Comparison of ENCODE assay signal across 9 cellular contexts in genomic region chr6:128239898-128240509, GRCh38.
DNase-seq lines count a peak whose midpoint lies in the region; ATAC-seq lines count a peak whose summit lies in the region.
"Had no signal": no experiment of that assay in that cellular context is flagged by ENCODE, and none has a peak within 500 bp of the region (broad histone marks: within the 10 kb centered on the region; RNA-seq: fewer than 3 reads in every experiment).

No MANE protein-coding gene starts in this region.

- H3K27me3 Mint-ChIP-seq in naive B cell: no peaks in the 10 kb centered on the region

- H3K4me1 Mint-ChIP-seq in naive B cell: peaks cover 19 to 42% (median 23%) of the 10 kb centered on the region in 3 donors

- H3K36me3 Mint-ChIP-seq in naive B cell: peaks cover 0 to 10% of the 10 kb centered on the region in 2 donors

- peak overlapping the region; percentile 85 to 96 (median 91) for H3K4me3 Mint-ChIP-seq in naive B cell

- peak; percentile 75 for ATAC-seq in GM18870 (IDR thresholded peaks at IDR 0.05; ENCODE audit: unreplicated experiment)
- peak; percentile 59 for ATAC-seq in GM21717 (IDR thresholded peaks at IDR 0.05; ENCODE audit: unreplicated experiment)
- ATAC-seq in HG03460 (IDR thresholded peaks at IDR 0.05; ENCODE audit: unreplicated experiment): peak; percentile 50
- ATAC-seq in naive B cell (ENCODE audit: low read depth in 2 of 2): peak; percentile 81 to 88
- ATAC-seq in HG02840 (IDR thresholded peaks at IDR 0.05; ENCODE audit: low FRiP score, unreplicated experiment): no peak
- ATAC-seq: activated CD4-positive, CD25-positive, alpha-beta regulatory T cell treated with anti-CD3 and anti-CD28 coated beads, Interleukin-2, amount 50 U/mL, for 24 hours had no signal

- peak; percentile 40 for DNase-seq in naive B cell
- DNase-seq in 8988T: no peak
- DNase-seq in C1 segment of cervical spinal cord (lab: John Stamatoyannopoulos, UW): no peak
- no peak for DNase-seq in activated CD4-positive, CD25-positive, alpha-beta regulatory T cell (lab: John Stamatoyannopoulos, UW)

- no peaks in the 10 kb centered on the region for H3K9me3 Mint-ChIP-seq in naive B cell

- H3K27ac Mint-ChIP-seq in naive B cell: peak overlapping the region; percentile 61 to 94 (median 90)
